ENCODE assay signal across 12 cellular contexts in the genomic region with DNA sequence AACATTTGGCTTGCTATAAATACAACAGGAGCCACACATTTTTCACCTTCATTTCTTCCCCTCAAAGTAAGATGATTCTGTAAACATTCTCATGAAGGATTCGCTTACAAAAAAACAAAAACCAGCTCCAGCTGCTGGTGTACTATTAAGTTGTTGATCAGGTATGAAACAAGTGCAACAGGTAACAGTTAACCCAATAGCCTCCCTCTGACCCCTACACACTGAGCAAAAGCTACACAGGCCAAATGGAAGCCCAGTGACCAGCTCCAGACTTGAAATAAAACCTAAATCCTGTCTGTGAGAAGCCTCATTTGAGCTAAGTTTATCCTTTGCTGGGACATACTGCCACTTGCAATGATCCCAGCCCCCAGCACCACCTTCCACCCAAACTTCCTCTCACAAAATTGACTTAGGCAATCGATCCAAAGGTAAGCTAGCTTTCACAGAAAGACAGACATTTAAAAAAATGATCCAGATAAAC. TPM values are rescaled to one million over a fixed set of nuclear protein-coding genes. Genes with fewer than 3 reads are reported as not detected.
DNase-seq lines count a peak whose midpoint lies in the region; ATAC-seq and TF ChIP-seq lines count a peak whose summit lies in the region.
"Had no signal": no experiment of that assay in that cellular context is flagged by ENCODE, and none has a peak within 500 bp of the region (broad histone marks: within the 10 kb centered on the region; RNA-seq: fewer than 3 reads in every experiment).

No MANE protein-coding gene starts in this region.

- H2BK120ac ChIP-seq in neuronal stem cell (ENCODE audit: low read depth, low read length) = no peak overlapping the region

- no peaks in the 10 kb centered on the region for H3K36me3 ChIP-seq in Caco-2 (ENCODE audit: control insufficient read depth, insufficient read depth, low read length)
- H3K36me3 ChIP-seq in esophagus (ENCODE audit: control insufficient read depth in 2 of 2, insufficient read depth in 2 of 2, low read length in 1 of 2) = no peaks in the 10 kb centered on the region
- H3K36me3 ChIP-seq in neuronal stem cell (replicated peaks in 1 of 2; ENCODE audit: control insufficient read depth in 2 of 2, insufficient read depth in 2 of 2, low read length in 2 of 2) = peaks cover 0 to 3% of the 10 kb centered on the region in 2 donors
- no peaks in the 10 kb centered on the region; the same call in none of the 2 replicates for H3K36me3 ChIP-seq in WERI-Rb-1
- no peaks in the 10 kb centered on the region for H3K36me3 ChIP-seq in ascending aorta
- H3K36me3 ChIP-seq: tibial artery had no signal

- no peak overlapping the region for H2AK5ac ChIP-seq in neuronal stem cell (ENCODE audit: low read depth, low read length)

- no peaks in the 10 kb centered on the region for H3K27me3 ChIP-seq in Caco-2 (replicated peaks; ENCODE audit: control insufficient read depth, insufficient read depth, low read length)
- no peaks in the 10 kb centered on the region for H3K27me3 ChIP-seq in esophagus (ENCODE audit: control insufficient read depth in 1 of 2, insufficient read depth in 2 of 2, low read length in 2 of 2)
- no peaks in the 10 kb centered on the region for H3K27me3 ChIP-seq in neuronal stem cell (ENCODE audit: control insufficient read depth in 3 of 3, insufficient read depth in 3 of 3, low read depth in 1 of 3, low read length in 3 of 3)
- H3K27me3 ChIP-seq in WERI-Rb-1 (ENCODE audit: insufficient read depth, low read depth, severe bottlenecking) = no peaks in the 10 kb centered on the region
- no peaks in the 10 kb centered on the region for H3K27me3 ChIP-seq in ascending aorta

- TF ChIP-seq CTCF in Caco-2 (IDR thresholded peaks at IDR 0.05; ENCODE audit: insufficient read depth in 1 of 2, low read depth in 1 of 2, low read length in 1 of 2, severe bottlenecking in 1 of 2, unreplicated experiment in 1 of 2) (no peak), WERI-Rb-1 (IDR thresholded peaks at IDR 0.05; ENCODE audit: low read depth, low read length) (no peak), ascending aorta (IDR thresholded peaks at IDR 0.05) (no peak)

- BruUV-seq in Caco-2 (replicated peaks; lab: Mats Ljungman, UMichigan) = no TSS peak

- no peak overlapping the region for H2BK5ac ChIP-seq in neuronal stem cell (ENCODE audit: low read length)

- H3K4me3 ChIP-seq in Caco-2 (ENCODE audit: low read depth, low read length) = no peak overlapping the region
- peak overlapping the region; percentile 55 to 85 for H3K4me3 ChIP-seq in esophagus (ENCODE audit: low read depth in 1 of 2, low read length in 2 of 2)
- H3K4me3 ChIP-seq in neuronal stem cell (ENCODE audit: low read length in 2 of 2) = peak overlapping the region in 1 of 2 donors; percentile 54
- H3K4me3 ChIP-seq in WERI-Rb-1 (ENCODE audit: low read depth, low read length) = no peak overlapping the region
- peak overlapping the region in 1 of 2 donors; percentile 45 for H3K4me3 ChIP-seq in ascending aorta

- H3K4me1 ChIP-seq in Caco-2 (no peaks in the 10 kb centered on the region), esophagus (ENCODE audit: control insufficient read depth in 2 of 2, insufficient read depth in 2 of 2, low read length in 1 of 2) (no peaks in the 10 kb centered on the region), neuronal stem cell (ENCODE audit: control insufficient read depth in 2 of 2, insufficient read depth in 1 of 2, low read depth in 1 of 2, low read length in 2 of 2) (peaks cover 15 to 32% of the 10 kb centered on the region in 2 donors), ascending aorta (no peaks in the 10 kb centered on the region)

- DNase-seq in Caco-2 (no peak), T-helper 17 cell (no peak), neuronal stem cell (ENCODE audit: low spot score) (no peak), WERI-Rb-1 (no peak), kidney glomerular epithelial cell (lab: John Stamatoyannopoulos, UW) (no peak), ascending aorta (ENCODE audit: low spot score in 2 of 2) (no peak)
- DNase-seq in stimulated activated CD4-positive, alpha-beta T cell treated with anti-CD3 and anti-CD28 coated beads, Interleukin-1b, Interleukin-23, amount 100 ng/mL, for 48 hours = no peak
- DNase-seq: foreskin fibroblast, IMR-90, NCI-H748 treated with DMSO at 0.1 percent for 48 hours, tibial artery had no signal

- H3K9me3 ChIP-seq in Caco-2 = no peaks in the 10 kb centered on the region
- H3K9me3 ChIP-seq in T-helper 17 cell (ENCODE audit: control insufficient read depth, low read length, poor library complexity, severe bottlenecking) = no peaks in the 10 kb centered on the region
- H3K9me3 ChIP-seq in esophagus (ENCODE audit: control insufficient read depth in 2 of 2, insufficient read depth in 1 of 2, low read depth in 1 of 2, low read length in 1 of 2) = no peaks in the 10 kb centered on the region
- H3K9me3 ChIP-seq in neuronal stem cell (replicated peaks in 1 of 2; ENCODE audit: control insufficient read depth in 2 of 2, insufficient read depth in 1 of 2, low read depth in 1 of 2, low read length in 2 of 2) = no peaks in the 10 kb centered on the region
- H3K9me3 ChIP-seq in WERI-Rb-1 (ENCODE audit: severe bottlenecking) = no peaks in the 10 kb centered on the region
- H3K9me3 ChIP-seq in ascending aorta = no peaks in the 10 kb centered on the region
- H3K9me3 ChIP-seq: tibial artery had no signal

- peak overlapping the region; percentile 99 for H3K4me2 ChIP-seq in neuronal stem cell (ENCODE audit: insufficient read depth, low read length, poor library complexity, severe bottlenecking)

- no peak overlapping the region for H3K18ac ChIP-seq in neuronal stem cell (ENCODE audit: low read length)

- H3K27ac ChIP-seq in esophagus (ENCODE audit: low read depth in 2 of 2, low read length in 1 of 2) = peak overlapping the region; percentile 66 to 92
- no peak overlapping the region for H3K27ac ChIP-seq in neuronal stem cell (replicated peaks; ENCODE audit: low read length)
- no peak overlapping the region for H3K27ac ChIP-seq in WERI-Rb-1
- H3K27ac ChIP-seq in ascending aorta = no peak overlapping the region
- H3K27ac ChIP-seq: tibial artery had no signal

- H3K4me3 Mint-ChIP-seq in Caco-2 (ENCODE audit: unreplicated experiment) (peak overlapping the region; percentile 62), T-helper 17 cell (peak overlapping the region; percentile 94)

- H3K23ac ChIP-seq in neuronal stem cell (ENCODE audit: low read depth, low read length, poor library complexity) = no peak overlapping the region

- H3K4me1 Mint-ChIP-seq in Caco-2 (ENCODE audit: low read depth, unreplicated experiment) (peaks cover 9% of the 10 kb centered on the region), T-helper 17 cell (peaks cover 39% of the 10 kb centered on the region)

- peak overlapping the region; percentile 85 for H2AFZ ChIP-seq in neuronal stem cell (ENCODE audit: low read length)

- no peak overlapping the region for H3K4ac ChIP-seq in neuronal stem cell (ENCODE audit: low read length)

- H3K79me1 ChIP-seq in neuronal stem cell (ENCODE audit: low read depth, low read length) = no peaks in the 10 kb centered on the region

- WGBS in esophagus, 2 donors = 7 to 33% methylated on average over 2 of the region's 2 CpGs
- no CpG with 5 or more reads among the region's 2 CpGs for WGBS in neuronal stem cell (ENCODE audit: extremely low coverage in 2 of 2, insufficient read length in 2 of 2, insufficient replicate concordance in 1 of 2), 2 donors

- CTCF ChIA-PET in Caco-2 (lab: Charles Lee) = no interaction called here

- no peaks in the 10 kb centered on the region for H3K27me3 Mint-ChIP-seq in Caco-2 (ENCODE audit: insufficient read depth, unreplicated experiment)
- peaks cover 37% of the 10 kb centered on the region for H3K27me3 Mint-ChIP-seq in T-helper 17 cell

- H3K14ac ChIP-seq in neuronal stem cell (ENCODE audit: low read length) = no peak overlapping the region

- POLR2A ChIA-PET in Caco-2 (lab: Charles Lee) = no interaction called here

- H3K36me3 Mint-ChIP-seq in Caco-2 (ENCODE audit: insufficient read depth, unreplicated experiment) = no peaks in the 10 kb centered on the region
- H3K36me3 Mint-ChIP-seq in T-helper 17 cell (ENCODE audit: low read depth) = peaks cover 6% of the 10 kb centered on the region

- H2BK15ac ChIP-seq in neuronal stem cell (ENCODE audit: low read length) = no peak overlapping the region

- no peak for ATAC-seq in T-helper 17 cell

- H3K9ac ChIP-seq in neuronal stem cell (ENCODE audit: low read depth, low read length, poor library complexity) = no peak overlapping the region

- no peak overlapping the region for H4K91ac ChIP-seq in neuronal stem cell (ENCODE audit: low read depth, low read length, poor library complexity)

- H2BK12ac ChIP-seq in neuronal stem cell (ENCODE audit: low read length) = no peak overlapping the region

- intact Hi-C loops in Caco-2 (cut with micrococcal nuclease; ENCODE audit: unreplicated experiment) = no loop called here
- intact Hi-C loops in ascending aorta (cut with DNase I) = no loop called here

- H3K9me3 Mint-ChIP-seq in Caco-2 (ENCODE audit: unreplicated experiment) = no peaks in the 10 kb centered on the region

- H4K8ac ChIP-seq in neuronal stem cell (ENCODE audit: low read depth, low read length) = no peak overlapping the region

- H3K27ac Mint-ChIP-seq in Caco-2 (ENCODE audit: unreplicated experiment) = no peak overlapping the region
- H3K27ac Mint-ChIP-seq in T-helper 17 cell = peak overlapping the region; percentile 88

RNA-seq across cellular contexts. Expression of a gene that starts 1.0 kb away (rescaled TPM):
- total RNA-seq in Caco-2 (2022) (5.2 and 5.5 TPM in 2 replicates), T-helper 17 cell (10 to 100 TPM; 54.2 to 68.7 TPM), ascending aorta (2.7 TPM)
- polyA plus RNA-seq in esophagus = 10 to 100 TPM; 19.5 to 24.3 TPM
- polyA plus RNA-seq in neuronal stem cell (2013, experiment 1 of 2) = 37.7 TPM
- polyA plus RNA-seq in neuronal stem cell (2013, experiment 2 of 2) = 35.9 TPM

Comparison
In these comparisons a context has a peak if more than half of its experiments do, and no peak if none do; other contexts are left out.
1. H3K4me3 ChIP-seq: peak in esophagus (2 of 2); none in Caco-2 (single experiment) and WERI-Rb-1 (single experiment).
2. H3K27ac ChIP-seq: peak in esophagus (2 of 2); none in neuronal stem cell (single experiment), WERI-Rb-1 (single experiment) and ascending aorta (0 of 2).